Comparison of ENCODE assay signal across 8 cellular contexts in the genomic region with DNA sequence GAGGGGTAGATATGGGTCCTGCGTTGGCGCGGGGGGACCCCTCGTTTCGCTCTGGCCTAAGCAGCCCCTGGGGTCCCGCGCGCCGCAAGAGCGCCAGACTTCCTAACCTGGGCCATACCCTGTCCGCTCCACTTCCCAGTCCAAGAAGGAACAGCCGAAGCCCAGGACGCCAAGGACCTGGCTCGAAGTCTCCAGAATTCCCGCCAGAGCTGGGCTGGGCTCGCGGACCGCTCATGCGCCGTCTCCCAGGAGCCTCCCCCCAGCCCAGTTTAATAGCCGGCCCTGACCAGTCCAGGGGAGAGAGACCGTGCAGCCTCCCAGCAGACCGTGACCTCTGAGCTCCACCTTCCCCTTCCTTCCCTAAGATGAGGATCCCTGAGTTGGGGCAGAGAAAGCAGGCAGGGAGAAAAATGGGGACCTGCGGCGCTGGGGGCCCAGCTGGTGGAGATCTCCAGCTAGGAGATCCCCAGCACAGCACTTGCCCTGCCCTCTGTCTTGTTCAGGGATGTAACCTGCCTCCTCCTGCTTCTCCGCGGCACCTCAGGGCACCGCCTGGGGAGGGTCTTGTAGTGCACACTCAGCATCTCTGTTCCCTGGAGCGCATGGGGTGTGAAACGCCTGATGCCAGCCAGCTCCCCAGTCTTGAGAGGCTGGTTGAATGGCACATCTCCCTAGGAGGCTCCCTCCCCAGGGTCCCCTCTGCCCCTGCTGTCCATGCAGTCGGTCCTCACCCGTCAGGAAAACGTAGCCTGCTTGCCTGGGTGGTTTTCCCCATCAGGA. TPM values are rescaled to one million over a fixed set of nuclear protein-coding genes. Genes with fewer than 3 reads are reported as not detected.
DNase-seq lines count a peak whose midpoint lies in the region; ATAC-seq and TF ChIP-seq lines count a peak whose summit lies in the region.

No MANE protein-coding gene starts in this region.

- CTCF ChIA-PET in Calu3 (lab: Charles Lee), result interaction anchor here (0.7 to 1.3 kb wide), 3 partner anchors 14 to 53 kb away, joined by 4 to 5 read pairs (median 4); a partner anchor contains a TSS

- peaks cover 34% of the 10 kb centered on the region for H3K36me3 Mint-ChIP-seq in Calu3 (ENCODE audit: insufficient read depth, unreplicated experiment)

- DNase-seq in Calu3 (peak; percentile 7), NB4 (ENCODE audit: low read depth) (no peak), T-helper 9 cell (no peak)

- peak overlapping the region; percentile 72 for H3K4me3 Mint-ChIP-seq in Calu3 (ENCODE audit: low read depth, unreplicated experiment)

- peaks cover 11% of the 10 kb centered on the region for H3K4me1 Mint-ChIP-seq in Calu3 (ENCODE audit: low read depth, unreplicated experiment)

- H3K27ac Mint-ChIP-seq in Calu3 (ENCODE audit: unreplicated experiment), result no peak overlapping the region

- TF ChIP-seq CTCF in Calu3 (IDR thresholded peaks at IDR 0.05; ENCODE audit: unreplicated experiment) (no peak), NB4 (IDR thresholded peaks at IDR 0.05; ENCODE audit: low read depth, low read length) (no peak)

- no peaks in the 10 kb centered on the region for H3K27me3 ChIP-seq in duodenal mucosa (ENCODE audit: control insufficient read depth in 1 of 2, insufficient read depth in 2 of 2, low read length in 2 of 2)

- 31 to 43% methylated on average over 18 to 27 of the region's 33 CpGs for WGBS in mesodermal cell (ENCODE audit: insufficient coverage in 2 of 2), 2 experiments
- WGBS in urinary bladder, result 20% methylated on average over 33 of the region's 33 CpGs

- TF ChIP-seq POLR2A in NB4 (IDR thresholded peaks at IDR 0.05; ENCODE audit: extremely low read depth, insufficient read length), result no peak

- intact Hi-C loops in Calu3 (cut with micrococcal nuclease; ENCODE audit: unreplicated experiment), result no loop called here

- BruUV-seq in Calu3 (replicated peaks; lab: Mats Ljungman, UMichigan), result no TSS peak

- ATAC-seq in GM18873 (IDR thresholded peaks at IDR 0.05; ENCODE audit: low FRiP score, unreplicated experiment) (no peak), HG02870 (IDR thresholded peaks at IDR 0.05; ENCODE audit: unreplicated experiment) (no peak)

- H3K27ac ChIP-seq in duodenal mucosa (ENCODE audit: low read depth, low read length), result peak overlapping the region; percentile 67
- no peak overlapping the region for H3K27ac ChIP-seq in mesodermal cell (ENCODE audit: low read depth, low read length, severe bottlenecking)
- H3K27ac ChIP-seq in urinary bladder (ENCODE audit: low read depth), result no peak overlapping the region

- H3K4me1 ChIP-seq in duodenal mucosa (ENCODE audit: control insufficient read depth in 1 of 2, insufficient read depth in 2 of 2, low read length in 2 of 2) (peaks cover 29 to 41% of the 10 kb centered on the region in 2 donors), mesodermal cell (ENCODE audit: control insufficient read depth, insufficient read depth, low read length, poor library complexity, severe bottlenecking) (no peaks in the 10 kb centered on the region), urinary bladder (ENCODE audit: insufficient read depth) (no peaks in the 10 kb centered on the region)

- H3K4me3 ChIP-seq in NB4 (ENCODE audit: low read depth, low read length) (peak overlapping the region; percentile 78), duodenal mucosa (ENCODE audit: low read depth in 1 of 2, low read length in 2 of 2) (peak overlapping the region; percentile 79 to 86), mesodermal cell (ENCODE audit: extremely low read depth, insufficient read depth, low read length, poor library complexity, severe bottlenecking) (peak overlapping the region; percentile 75), urinary bladder (ENCODE audit: low read depth, low read length) (peak overlapping the region; percentile 93)

- H3K9me3 Mint-ChIP-seq in Calu3 (ENCODE audit: low read depth, unreplicated experiment), result no peaks in the 10 kb centered on the region

- H3K9ac ChIP-seq in duodenal mucosa (ENCODE audit: low read depth in 1 of 2, low read length in 2 of 2), result peak overlapping the region; percentile 53 to 65

- H3K9me3 ChIP-seq in duodenal mucosa (ENCODE audit: control insufficient read depth in 1 of 2, low read length in 2 of 2) (no peaks in the 10 kb centered on the region), mesodermal cell (ENCODE audit: control insufficient read depth, low read length) (no peaks in the 10 kb centered on the region)

- H3K36me3 ChIP-seq in duodenal mucosa (ENCODE audit: control insufficient read depth in 1 of 2, insufficient read depth in 2 of 2, low read length in 2 of 2) (no peaks in the 10 kb centered on the region), mesodermal cell (ENCODE audit: control insufficient read depth, insufficient read depth, low read length) (peaks cover 12% of the 10 kb centered on the region), urinary bladder (ENCODE audit: insufficient read depth) (no peaks in the 10 kb centered on the region)

- peaks cover 13% of the 10 kb centered on the region for H3K27me3 Mint-ChIP-seq in Calu3 (ENCODE audit: unreplicated experiment)

RNA-seq across cellular contexts. Expression of a gene that starts 1.2 kb away (rescaled TPM):
- total RNA-seq in Calu3 (2022) (47.2 and 56.7 TPM in 2 replicates), urinary bladder (19.0 TPM)
- polyA plus RNA-seq in mesodermal cell (2013, experiment 1 of 2), result 19.3 TPM
- polyA plus RNA-seq in mesodermal cell (2013, experiment 2 of 2), result 18.9 TPM
- polyA plus RNA-seq in urinary bladder, result 15.6 TPM

RNA-seq across cellular contexts. Expression of a gene that starts 14.1 kb away (rescaled TPM):
- total RNA-seq in Calu3 (2022), result 96.0 and 104 TPM in 2 replicates
- polyA plus RNA-seq in mesodermal cell (2013, experiment 1 of 2), result 72.4 TPM
- polyA plus RNA-seq in mesodermal cell (2013, experiment 2 of 2), result 67.5 TPM
- total RNA-seq in urinary bladder, result 60.5 TPM
- polyA plus RNA-seq in urinary bladder, result 13.8 TPM
